8 cellular contexts compared by ENCODE assay signal in genomic region chr20:45322952-45323383, GRCh38. TPM values are rescaled to one million over a fixed set of nuclear protein-coding genes. Genes with fewer than 3 reads are reported as not detected.
DNase-seq lines count a peak whose midpoint lies in the region; ATAC-seq and TF ChIP-seq lines count a peak whose summit lies in the region.

No MANE protein-coding gene starts in this region.

- H3K27ac Mint-ChIP-seq in CD14-positive monocyte: no peak overlapping the region

- intact Hi-C loops in CD14-positive monocyte (cut with micrococcal nuclease) (loop anchor here (5.0 kb wide), 2 partner anchors 39 to 114 kb away; partner anchors contain the start of gene SYS1 (in 1 of the 2)), Right ventricle myocardium superior (cut with DNase I) (no loop called here), stomach (cut with DNase I; ENCODE audit: low total_unique reads) (no loop called here)

- H3K4me1 Mint-ChIP-seq in CD14-positive monocyte: peaks cover 24% of the 10 kb centered on the region

- peak; percentile 83 for ATAC-seq in Right ventricle myocardium superior (ENCODE audit: poor library complexity)

- peak; percentile 76 for DNase-seq in CD14-positive monocyte (ENCODE audit: low spot score)
- DNase-seq in HT-29 (ENCODE audit: low spot score): peak; percentile 93
- DNase-seq in Right ventricle myocardium superior: no peak
- DNase-seq in stomach: peak; percentile 70
- no peak for DNase-seq in activated T-cell treated with anti-CD3 and anti-CD28 coated beads, Interleukin-2, amount 50 U/mL, for 48 hours
- no peak for DNase-seq in HCEC 1CT
- no peak for DNase-seq in stimulated activated naive CD4-positive, alpha-beta T cell treated with Interleukin-2 at 50 U/mL for 16 hours (lab: John Stamatoyannopoulos, UW)

- no peak overlapping the region for H3K9ac ChIP-seq in SU-DHL-6 (ENCODE audit: low read length)

- H3K27me3 Mint-ChIP-seq in CD14-positive monocyte (ENCODE audit: low read depth in 3 of 3): peaks cover 0 to 3% (median 1%) of the 10 kb centered on the region in 3 donors

- no peak overlapping the region for H3K4me3 Mint-ChIP-seq in CD14-positive monocyte

- H3K27me3 ChIP-seq in SU-DHL-6 (ENCODE audit: low read length): no peaks in the 10 kb centered on the region
- peaks cover 0 to 2% (median 0%) of the 10 kb centered on the region in 3 donors for H3K27me3 ChIP-seq in stomach

- no peaks in the 10 kb centered on the region for H3K79me2 ChIP-seq in SU-DHL-6 (ENCODE audit: insufficient read depth, low read length)

- H3K9me3 ChIP-seq in SU-DHL-6 (ENCODE audit: insufficient read depth, low read length) (no peaks in the 10 kb centered on the region), stomach (no peaks in the 10 kb centered on the region)

- peaks cover 0 to 7% (median 0%) of the 10 kb centered on the region in 7 donors for H3K9me3 Mint-ChIP-seq in CD14-positive monocyte

- H2AFZ ChIP-seq in SU-DHL-6 (ENCODE audit: low read depth, low read length, severe bottlenecking): no peak overlapping the region

- H3K36me3 Mint-ChIP-seq in CD14-positive monocyte: peaks cover 0 to 9% of the 10 kb centered on the region in 2 donors

- no peak for TF ChIP-seq EP300 in stomach (IDR thresholded peaks at IDR 0.05)

- no peak overlapping the region for H3K27ac ChIP-seq in SU-DHL-6 (ENCODE audit: low read depth, low read length)
- H3K27ac ChIP-seq in stomach: peak overlapping the region in 3 of 5 donors; percentile 31 to 62 (median 53)

- no peak overlapping the region for H3K4me2 ChIP-seq in SU-DHL-6 (ENCODE audit: low read depth, low read length, poor library complexity, severe bottlenecking)

- no peak for TF ChIP-seq POLR2A in stomach (IDR thresholded peaks at IDR 0.05)

- H3K4me3 ChIP-seq in SU-DHL-6 (ENCODE audit: insufficient read depth, low read length, poor library complexity, severe bottlenecking) (no peak overlapping the region), stomach (no peak overlapping the region)

- no peaks in the 10 kb centered on the region for H4K20me1 ChIP-seq in SU-DHL-6 (ENCODE audit: low read depth, low read length)

- TF ChIP-seq CTCF in CD14-positive monocyte (IDR thresholded peaks at IDR 0.05): peak; percentile 48
- TF ChIP-seq CTCF in SU-DHL-6 (IDR thresholded peaks at IDR 0.05; ENCODE audit: insufficient read depth, low read length, poor library complexity, severe bottlenecking): peak; percentile 30
- TF ChIP-seq CTCF in stomach (IDR thresholded peaks at IDR 0.05): peak in 4 of 7 experiments; percentile 16 to 58 (median 22)

- H3K4me1 ChIP-seq in stomach: peaks cover 3 to 41% (median 7%) of the 10 kb centered on the region in 4 donors

- H3F3A ChIP-seq in SU-DHL-6 (ENCODE audit: insufficient read depth): peaks cover 19% of the 10 kb centered on the region

- H3K36me3 ChIP-seq in SU-DHL-6 (ENCODE audit: low read length) (no peaks in the 10 kb centered on the region), stomach (peaks cover 21 to 37% (median 35%) of the 10 kb centered on the region in 4 donors)

- H3K9me2 ChIP-seq in SU-DHL-6 (replicated peaks; ENCODE audit: insufficient read depth, low read length): no peaks in the 10 kb centered on the region

- 38 to 48% (median 42%) methylated on average over 6 to 7 of the region's 7 CpGs for WGBS in stomach, 5 donors

RNA-seq across cellular contexts. Expression of gene MATN4, which starts 14.9 kb away (rescaled TPM):
- polyA plus RNA-seq in CD14-positive monocyte (not detected), stomach (under 1 TPM in 2 of 3 donors, not detected in 1; 0.25 to 0.30 TPM)
- 0.13 and 0.46 TPM in 2 replicates for total RNA-seq in HT-29 (2014; rRNA removed; shearing (Covaris generic))
- total RNA-seq in Right ventricle myocardium superior (not detected), stomach (under 1 TPM in 1 of 5 donors, not detected in 4; 0.37 TPM)

RNA-seq across cellular contexts. Expression of gene RBPJL, which starts 16.3 kb away (rescaled TPM):
- not detected for polyA plus RNA-seq in CD14-positive monocyte
- total RNA-seq in HT-29 (2014; rRNA removed; shearing (Covaris generic)): not detected in 2 replicates
- total RNA-seq in Right ventricle myocardium superior: not detected
- total RNA-seq in stomach: 1 to 10 TPM in 1 of 5 donors, not detected in 4; 2.2 TPM
- 10 to 100 TPM in 1 of 3 donors, 1 to 10 TPM in 2; 2.7 to 10.4 (median 4.1) TPM for polyA plus RNA-seq in stomach

RNA-seq across cellular contexts. Expression of gene SDC4, which starts 25.3 kb away (rescaled TPM):
- polyA plus RNA-seq in CD14-positive monocyte: 1 to 10 TPM; 1.6 to 1.9 TPM
- total RNA-seq in HT-29 (2014; rRNA removed; shearing (Covaris generic)): 79.1 and 90.1 TPM in 2 replicates
- total RNA-seq in Right ventricle myocardium superior: 80.7 TPM
- 100 to 1,000 TPM in 2 of 5 donors, 10 to 100 TPM in 3; 27.4 to 343 (median 81.4) TPM for total RNA-seq in stomach
- 10 to 100 TPM; 29.6 to 97.3 (median 78.8) TPM for polyA plus RNA-seq in stomach

RNA-seq across cellular contexts. Expression of gene SYS1, which starts 40.0 kb away (rescaled TPM):
- polyA plus RNA-seq in CD14-positive monocyte (10 to 100 TPM; 22.1 to 23.1 TPM), stomach (10 to 100 TPM; 11.2 to 19.7 (median 18.8) TPM)
- 73.6 and 74.7 TPM in 2 replicates for total RNA-seq in HT-29 (2014; rRNA removed; shearing (Covaris generic))
- total RNA-seq in Right ventricle myocardium superior (25.3 TPM), stomach (100 to 1,000 TPM in 1 of 5 donors, 10 to 100 TPM in 4; 16.0 to 119 (median 25.1) TPM)

RNA-seq across cellular contexts. Expression of gene TP53TG5, which starts 55.2 kb away (rescaled TPM):
- polyA plus RNA-seq in CD14-positive monocyte (under 1 TPM in 1 of 2 donors, not detected in 1; 0.11 TPM), stomach (under 1 TPM in 2 of 3 donors, not detected in 1; 0.12 to 0.33 TPM)
- total RNA-seq in HT-29 (2014; rRNA removed; shearing (Covaris generic)): 0.23 and 1.6 TPM in 2 replicates
- total RNA-seq in Right ventricle myocardium superior (1.2 TPM), stomach (not detected)

Comparison
In these comparisons a context has a peak if more than half of its experiments do, and no peak if none do; other contexts are left out.
1. DNase-seq: peak in CD14-positive monocyte (single experiment), HT-29 (single experiment) and stomach (single experiment); none in Right ventricle myocardium superior (single experiment), activated T-cell treated with anti-CD3 and anti-CD28 coated beads, Interleukin-2, amount 50 U/mL, for 48 hours (0 of 2), HCEC 1CT (single experiment) and stimulated activated naive CD4-positive, alpha-beta T cell treated with Interleukin-2 at 50 U/mL for 16 hours (single experiment).
2. intact Hi-C loops: an anchor here in CD14-positive monocyte (5.0 kb wide); none called in Right ventricle myocardium superior and stomach.
3. Peak in every context shown above with its lines, with median percentiles within 50 percentile points of each other: CTCF ChIP-seq.